In the genomic region with DNA sequence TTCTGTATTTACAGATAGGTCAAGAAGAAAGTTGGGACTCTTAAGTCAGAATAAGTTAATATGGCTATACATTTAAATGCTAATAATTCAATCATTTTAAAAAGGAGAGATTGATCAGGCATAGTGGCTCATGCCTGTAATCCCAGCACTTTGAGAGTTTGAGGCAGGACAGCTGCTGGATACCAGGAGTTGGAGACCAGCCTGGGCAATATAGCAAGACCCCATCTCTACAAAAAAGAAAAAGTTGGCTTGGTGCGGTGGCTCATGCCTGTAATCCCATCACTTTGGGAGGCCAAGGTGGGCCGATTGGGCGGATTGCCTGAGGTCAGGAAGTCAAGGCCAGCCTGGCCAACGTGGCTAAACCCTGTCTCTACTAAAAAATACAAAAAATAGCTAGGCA, we compare ENCODE assay signal across 9 cellular contexts. TPM values are rescaled to one million over a fixed set of nuclear protein-coding genes. Genes with fewer than 3 reads are reported as not detected.
"Had no signal": no experiment of that assay in that cellular context is flagged by ENCODE, and none has a peak within 500 bp of the region (broad histone marks: within the 10 kb centered on the region; RNA-seq: fewer than 3 reads in every experiment).

No MANE protein-coding gene starts in this region.

- DNase-seq: GM23248, GOT3, H7, KBM-7 had no signal

- H3K9me3 ChIP-seq: HAP-1 had no signal

- ATAC-seq: HCT116 had no signal

- FAIRE-seq: HTR-8/SVneo had no signal

- H2AFZ ChIP-seq: GM23248 had no signal

- H3K27ac ChIP-seq: GM23248 had no signal

- H3K9ac ChIP-seq: GM23248 had no signal

- H3K36me3 ChIP-seq: HAP-1 had no signal

- H3K4me3 ChIP-seq: GM23248, HAP-1 had no signal

- H3K4me1 ChIP-seq: HAP-1 had no signal

RNA-seq across cellular contexts. Expression of a gene that starts 15.0 kb away (rescaled TPM):
- total RNA-seq: H4, HT-29 had no signal
